Comparison of ENCODE assay signal across 8 cellular contexts in genomic region chr5:72818866-72819534, GRCh38. TPM values are rescaled to one million over a fixed set of nuclear protein-coding genes. Genes with fewer than 3 reads are reported as not detected.
DNase-seq lines count a peak whose midpoint lies in the region; ATAC-seq and TF ChIP-seq lines count a peak whose summit lies in the region.

No MANE protein-coding gene starts in this region.

- peaks cover 18% of the 10 kb centered on the region for H3K4me1 ChIP-seq in CD4-positive, CD25-positive, alpha-beta regulatory T cell (ENCODE audit: control insufficient read depth, insufficient read depth, low read length, poor library complexity, severe bottlenecking)
- H3K4me1 ChIP-seq in lower lobe of right lung = peaks cover 31% of the 10 kb centered on the region

- peaks cover 0 to 33% (median 17%) of the 10 kb centered on the region in 4 donors for H3K4me1 Mint-ChIP-seq in CD4-positive, CD25-positive, alpha-beta regulatory T cell

- peaks cover under 1% of the 10 kb centered on the region for H3K27me3 Mint-ChIP-seq in CD4-positive, CD25-positive, alpha-beta regulatory T cell

- peak in 1 of 2 donors; percentile 26 for ATAC-seq in CD4-positive, CD25-positive, alpha-beta regulatory T cell (ENCODE audit: low read depth in 2 of 2)
- ATAC-seq in lower lobe of right lung (no peak), esophagus mucosa (no peak)

- no peaks in the 10 kb centered on the region for H3K9me3 ChIP-seq in CD4-positive, CD25-positive, alpha-beta regulatory T cell (ENCODE audit: control insufficient read depth in 2 of 2, low read length in 2 of 2)
- no peaks in the 10 kb centered on the region for H3K9me3 ChIP-seq in lower lobe of right lung

- H3K4me3 Mint-ChIP-seq in CD4-positive, CD25-positive, alpha-beta regulatory T cell = peak overlapping the region; percentile 1 to 66 (median 26)

- peak in 53 of 56 donors; percentile 48 to 81 (median 65) for TF ChIP-seq CTCF in dorsolateral prefrontal cortex (IDR thresholded peaks at IDR 0.05 in 54 of 56, conservative IDR thresholded peaks at IDR 0.05 in 2 of 56; ENCODE audit: low read depth in 1 of 56, partially characterized antibody in 56 of 56)
- TF ChIP-seq CTCF in lower lobe of right lung (IDR thresholded peaks at IDR 0.05) = peak; percentile 67

- H3K27ac ChIP-seq in CD4-positive, CD25-positive, alpha-beta regulatory T cell (ENCODE audit: insufficient read depth, low read length, poor library complexity, severe bottlenecking) = no peak overlapping the region
- H3K27ac ChIP-seq in dorsolateral prefrontal cortex (peak overlapping the region in 21 of 59 donors; percentile 7 to 99 (median 54)), lower lobe of right lung (no peak overlapping the region)

- H3K4me3 ChIP-seq in CD4-positive, CD25-positive, alpha-beta regulatory T cell (ENCODE audit: low read depth, low read length) = no peak overlapping the region
- H3K4me3 ChIP-seq in H7 (ENCODE audit: insufficient read depth, low read depth, low read length) = no peak overlapping the region
- H3K4me3 ChIP-seq in dorsolateral prefrontal cortex = peak overlapping the region in 54 of 59 donors; percentile 3 to 97 (median 86)
- no peak overlapping the region for H3K4me3 ChIP-seq in lower lobe of right lung

- H3K36me3 ChIP-seq in CD4-positive, CD25-positive, alpha-beta regulatory T cell (ENCODE audit: control insufficient read depth, insufficient read depth, low read length) = no peaks in the 10 kb centered on the region
- H3K36me3 ChIP-seq in H7 (replicated peaks; ENCODE audit: control insufficient read depth, insufficient read depth, low read length) (no peaks in the 10 kb centered on the region), lower lobe of right lung (no peaks in the 10 kb centered on the region)

- peaks cover 3% of the 10 kb centered on the region for H3K27me3 ChIP-seq in CD4-positive, CD25-positive, alpha-beta regulatory T cell (ENCODE audit: control insufficient read depth, insufficient read depth, low read length)
- H3K27me3 ChIP-seq in H7 (ENCODE audit: control insufficient read depth, insufficient read depth, low read length) = no peaks in the 10 kb centered on the region
- H3K27me3 ChIP-seq in dorsolateral prefrontal cortex = no peaks in the 10 kb centered on the region
- no peaks in the 10 kb centered on the region for H3K27me3 ChIP-seq in lower lobe of right lung (ENCODE audit: low read depth)

- intact Hi-C loops in dorsolateral prefrontal cortex (cut with DNase I) (loop anchor here (5.0 to 10.0 kb wide), 4 partner anchors 136 to 454 kb away; partner anchors contain the start of gene FCHO2 (in 2 of the 2)), lower lobe of right lung (cut with DNase I) (no loop called here)

- no peaks in the 10 kb centered on the region for H3K9me3 Mint-ChIP-seq in CD4-positive, CD25-positive, alpha-beta regulatory T cell

- peak overlapping the region in 1 of 3 donors; percentile 5 for H3K27ac Mint-ChIP-seq in CD4-positive, CD25-positive, alpha-beta regulatory T cell

- H3K36me3 Mint-ChIP-seq in CD4-positive, CD25-positive, alpha-beta regulatory T cell = no peaks in the 10 kb centered on the region

- DNase-seq in CD4-positive, CD25-positive, alpha-beta regulatory T cell = peak; percentile 21 to 74 (median 39)
- DNase-seq in H7 (peak; percentile 64), NCI-H2171 treated with DMSO at 0.1 percent for 48 hours (lab: John Stamatoyannopoulos, UW) (peak; percentile 19), dorsolateral prefrontal cortex (peak; percentile 45 to 80 (median 65)), lower lobe of right lung (peak; percentile 84)
- peak; percentile 26 for DNase-seq in activated CD4-positive, alpha-beta T cell treated with anti-CD3 and anti-CD28 coated beads for 1 hour
- peak; percentile 8 to 46 (median 19) for DNase-seq in stimulated activated CD4-positive, alpha-beta T cell treated with anti-CD3 and anti-CD28 coated beads, TNF-alpha, amount 100 ng/mL, for 24 hours (ENCODE audit: low read depth in 3 of 3)

RNA-seq across cellular contexts. Expression of gene TNPO1, which starts 2.5 kb away (rescaled TPM):
- 71.0 TPM for total RNA-seq in CD4-positive, CD25-positive, alpha-beta regulatory T cell
- 10 to 100 TPM; 38.5 to 50.8 (median 42.2) TPM for polyA plus RNA-seq in CD4-positive, CD25-positive, alpha-beta regulatory T cell
- total RNA-seq in H7 (2014; rRNA removed; shearing (Covaris generic)) = 173 and 181 TPM in 2 replicates
- total RNA-seq in dorsolateral prefrontal cortex = 100 to 1,000 TPM in 26 of 120 experiments, 10 to 100 TPM in 94; 61.1 to 127 (median 93.1) TPM
- 100 TPM for total RNA-seq in lower lobe of right lung
- total RNA-seq in esophagus mucosa = 58.7 TPM

Comparison
In these comparisons a context has a peak if more than half of its experiments do, and no peak if none do; other contexts are left out.
1. DNase-seq: peak in every context shown above with its lines; median percentile 84 in lower lobe of right lung; 65 in dorsolateral prefrontal cortex; 64 in H7; 39 in CD4-positive, CD25-positive, alpha-beta regulatory T cell; 26 in activated CD4-positive, alpha-beta T cell treated with anti-CD3 and anti-CD28 coated beads for 1 hour; 19 in NCI-H2171 treated with DMSO at 0.1 percent for 48 hours; 19 in stimulated activated CD4-positive, alpha-beta T cell treated with anti-CD3 and anti-CD28 coated beads, TNF-alpha, amount 100 ng/mL, for 24 hours.
2. H3K4me3 ChIP-seq: peak in dorsolateral prefrontal cortex (54 of 59); none in CD4-positive, CD25-positive, alpha-beta regulatory T cell (single experiment), H7 (single experiment) and lower lobe of right lung (single experiment).